In the genomic region with DNA sequence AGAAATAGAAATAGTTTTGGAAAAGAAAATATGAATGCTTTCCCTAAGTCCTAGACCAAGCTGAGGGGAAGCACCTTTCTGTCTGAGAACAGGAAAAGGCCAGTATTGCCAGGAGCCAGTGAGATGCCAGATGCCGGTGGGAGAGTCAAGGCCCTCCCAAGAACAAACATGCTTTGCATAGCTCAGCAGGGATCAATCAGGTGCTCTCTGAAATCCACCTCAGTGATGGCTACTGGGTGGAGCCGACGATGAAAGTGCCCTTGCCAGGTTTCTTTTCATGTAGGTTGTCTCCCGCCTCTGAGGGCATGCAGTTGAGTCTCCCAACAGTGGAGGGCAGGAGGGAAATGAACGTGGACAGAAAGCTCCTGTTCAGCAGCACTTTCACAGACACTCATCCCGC, we compare ENCODE assay signal across 15 cellular contexts. TPM values are rescaled to one million over a fixed set of nuclear protein-coding genes. Genes with fewer than 3 reads are reported as not detected.
DNase-seq lines count a peak whose midpoint lies in the region; ATAC-seq lines count a peak whose summit lies in the region.
"Had no signal": no experiment of that assay in that cellular context is flagged by ENCODE, and none has a peak within 500 bp of the region (broad histone marks: within the 10 kb centered on the region; RNA-seq: fewer than 3 reads in every experiment).

No MANE protein-coding gene starts in this region.

- POLR2A ChIA-PET in activated naive CD8-positive, alpha-beta T cell treated with anti-CD3 and anti-CD28 coated beads, Interleukin-2, amount 10 ng/mL, durations not matched to agents 7 days and 5 days (lab: Charles Lee) = interaction anchor here (0.5 to 0.8 kb wide), 3 partner anchors 11 to 152 kb away, joined by 3 to 4 read pairs (median 3); no protein-coding TSS in a partner anchor

- no peak overlapping the region for H2BK15ac ChIP-seq in mesenchymal stem cell (ENCODE audit: low read depth, poor library complexity, severe bottlenecking)

- H3K79me1 ChIP-seq in mesenchymal stem cell (replicated peaks; ENCODE audit: low read length, poor library complexity, severe bottlenecking) = no peaks in the 10 kb centered on the region

- H3K14ac ChIP-seq in mesenchymal stem cell (ENCODE audit: low read length in 2 of 2) = no peak overlapping the region

- no peak overlapping the region for H4K91ac ChIP-seq in mesenchymal stem cell (ENCODE audit: low read length)

- peak overlapping the region in 5 of 11 experiments; percentile 7 to 62 (median 22); a peak in 3 of 22 replicates for H3K9ac ChIP-seq in BLaER1 treated with 17β-estradiol and CSF1 and Interleukin-3, amounts not matched to agents 10 nM and 100 nM
- peak overlapping the region; percentile 85; the same call in 1 of the 2 replicates for H3K9ac ChIP-seq in GM23248
- peak overlapping the region; percentile 18 for H3K9ac ChIP-seq in mesenchymal stem cell (ENCODE audit: low read length)

- no peak overlapping the region for H3K27ac ChIP-seq in BLaER1 treated with 17β-estradiol and CSF1 and Interleukin-3, amounts not matched to agents 10 nM and 100 nM
- peak overlapping the region; percentile 98 for H3K27ac ChIP-seq in GM23248
- H3K27ac ChIP-seq in mesenchymal stem cell (ENCODE audit: low read length, poor library complexity, severe bottlenecking) = no peak overlapping the region

- no peak for ATAC-seq in activated naive CD8-positive, alpha-beta T cell treated with anti-CD3 and anti-CD28 coated beads, Interleukin-2, amount 10 ng/mL, durations not matched to agents 7 days and 5 days (ENCODE audit: low read depth)
- ATAC-seq in HG02852 (IDR thresholded peaks at IDR 0.05; ENCODE audit: unreplicated experiment) = no peak

- H3K4me2 ChIP-seq in BLaER1 treated with 17β-estradiol and CSF1 and Interleukin-3, amounts not matched to agents 10 nM and 100 nM = peak overlapping the region; percentile 15 to 89 (median 82); a peak in 20 of 22 replicates
- no peak overlapping the region for H3K4me2 ChIP-seq in GM23248 (ENCODE audit: unreplicated experiment)
- no peak overlapping the region for H3K4me2 ChIP-seq in mesenchymal stem cell (ENCODE audit: low read length, poor library complexity, severe bottlenecking)

- DNase-seq in GM23248 (no peak), mesenchymal stem cell (no peak), GDM1 (lab: John Stamatoyannopoulos, UW) (no peak), HAP-1 (ENCODE audit: low spot score in 2 of 2) (no peak), NCI-H1694 treated with DMSO at 0.1 percent for 48 hours (lab: John Stamatoyannopoulos, UW) (no peak)
- no peak for DNase-seq in activated naive CD8-positive, alpha-beta T cell treated with anti-CD3 and anti-CD28 coated beads, Interleukin-2, amount 10 ng/mL, durations not matched to agents 7 days and 5 days
- DNase-seq: activated CD4-positive, alpha-beta T cell treated with anti-CD3 and anti-CD28 coated beads for 48 hours; MV-4-11; naive B cell; uterus had no signal

- peaks cover 44 to 99% (median 82%) of the 10 kb centered on the region in 11 experiments for H3K36me3 ChIP-seq in BLaER1 treated with 17β-estradiol and CSF1 and Interleukin-3, amounts not matched to agents 10 nM and 100 nM
- H3K36me3 ChIP-seq in GM23248 (ENCODE audit: low read depth) (no peaks in the 10 kb centered on the region), mesenchymal stem cell (ENCODE audit: control insufficient read depth in 1 of 2, insufficient read depth in 2 of 2, low read depth in 1 of 2, low read length in 2 of 2) (peaks cover 27 to 70% of the 10 kb centered on the region in 2 experiments), HAP-1 (replicated peaks) (peaks cover 31% of the 10 kb centered on the region)
- H3K36me3 ChIP-seq: uterus had no signal

- no peak overlapping the region for H3K18ac ChIP-seq in mesenchymal stem cell (ENCODE audit: low read depth in 1 of 2, low read length in 2 of 2)

- peaks cover 10% of the 10 kb centered on the region for H3K4me1 Mint-ChIP-seq in activated naive CD8-positive, alpha-beta T cell treated with anti-CD3 and anti-CD28 coated beads, Interleukin-2, amount 10 ng/mL, durations not matched to agents 7 days and 5 days

- peak overlapping the region; percentile 77 for H3K27ac Mint-ChIP-seq in activated naive CD8-positive, alpha-beta T cell treated with anti-CD3 and anti-CD28 coated beads, Interleukin-2, amount 10 ng/mL, durations not matched to agents 7 days and 5 days

- peaks cover 32% of the 10 kb centered on the region for H3K36me3 Mint-ChIP-seq in activated naive CD8-positive, alpha-beta T cell treated with anti-CD3 and anti-CD28 coated beads, Interleukin-2, amount 10 ng/mL, durations not matched to agents 7 days and 5 days

- no peak overlapping the region for H3K4ac ChIP-seq in mesenchymal stem cell (ENCODE audit: low read depth in 1 of 2, low read length in 2 of 2)

- H2BK120ac ChIP-seq in mesenchymal stem cell (ENCODE audit: low read depth, low read length) = no peak overlapping the region

- H4K8ac ChIP-seq in mesenchymal stem cell (ENCODE audit: low read length) = no peak overlapping the region

- H3K23ac ChIP-seq in mesenchymal stem cell (ENCODE audit: low read length in 2 of 2) = no peak overlapping the region

- no peaks in the 10 kb centered on the region for H3K9me3 ChIP-seq in BLaER1 treated with 17β-estradiol and CSF1 and Interleukin-3, amounts not matched to agents 10 nM and 100 nM (replicated peaks in 1 of 11)
- H3K9me3 ChIP-seq in GM23248 (ENCODE audit: low read depth) (no peaks in the 10 kb centered on the region), mesenchymal stem cell (ENCODE audit: control insufficient read depth, low read length) (no peaks in the 10 kb centered on the region), HAP-1 (no peaks in the 10 kb centered on the region)
- H3K9me3 ChIP-seq: ascending aorta, uterus had no signal

- H3K4me1 ChIP-seq in BLaER1 treated with 17β-estradiol and CSF1 and Interleukin-3, amounts not matched to agents 10 nM and 100 nM = peaks cover 37 to 93% (median 87%) of the 10 kb centered on the region in 10 experiments
- H3K4me1 ChIP-seq in GM23248 (ENCODE audit: insufficient read depth) (peaks cover 35% of the 10 kb centered on the region), mesenchymal stem cell (ENCODE audit: control insufficient read depth, insufficient read depth, low read depth, low read length) (peaks cover 10% of the 10 kb centered on the region), HAP-1 (no peaks in the 10 kb centered on the region)
- H3K4me1 ChIP-seq: ascending aorta had no signal

- 84 to 88% methylated on average over 6 of the region's 6 CpGs for WGBS in GM23248 (ENCODE audit: low coverage in 1 of 2, low lambda C conversion rate in 2 of 2, missing lambda C conversion rate in 2 of 2), 2 experiments
- WGBS in mesenchymal stem cell = 83% methylated on average over 6 of the region's 6 CpGs

- H4K20me1 ChIP-seq in BLaER1 treated with 17β-estradiol and CSF1 and Interleukin-3, amounts not matched to agents 10 nM and 100 nM = peaks cover 14 to 92% (median 43%) of the 10 kb centered on the region in 11 experiments; a peak in 17 of 22 replicates
- H4K20me1 ChIP-seq in GM23248 (ENCODE audit: insufficient read depth) = no peaks in the 10 kb centered on the region

- in situ Hi-C loops in GM23248 (cut with MboI) = no loop called here
- in situ Hi-C loops in HAP-1 (cut with MboI; ENCODE audit: low sequenced_read_pairs) = no loop called here

- H3K27me3 ChIP-seq in BLaER1 treated with 17β-estradiol and CSF1 and Interleukin-3, amounts not matched to agents 10 nM and 100 nM = no peaks in the 10 kb centered on the region
- no peaks in the 10 kb centered on the region for H3K27me3 ChIP-seq in GM23248 (replicated peaks; ENCODE audit: insufficient read depth)
- no peaks in the 10 kb centered on the region for H3K27me3 ChIP-seq in mesenchymal stem cell (ENCODE audit: control insufficient read depth in 1 of 2, insufficient read depth in 1 of 2, low read length in 2 of 2)
- no peaks in the 10 kb centered on the region for H3K27me3 ChIP-seq in HAP-1 (ENCODE audit: low read depth)
- H3K27me3 ChIP-seq: ascending aorta, uterus had no signal

- H3K27me3 Mint-ChIP-seq in activated naive CD8-positive, alpha-beta T cell treated with anti-CD3 and anti-CD28 coated beads, Interleukin-2, amount 10 ng/mL, durations not matched to agents 7 days and 5 days = no peaks in the 10 kb centered on the region
- H3K27me3 Mint-ChIP-seq: naive B cell had no signal

- no peak overlapping the region for H2AK5ac ChIP-seq in mesenchymal stem cell (ENCODE audit: low read length, severe bottlenecking)

- no peak overlapping the region for H3K4me3 ChIP-seq in BLaER1 treated with 17β-estradiol and CSF1 and Interleukin-3, amounts not matched to agents 10 nM and 100 nM
- H3K4me3 ChIP-seq in GM23248 = no peak overlapping the region
- no peak overlapping the region for H3K4me3 ChIP-seq in mesenchymal stem cell (ENCODE audit: insufficient read depth in 1 of 2, low read depth in 1 of 2, low read length in 2 of 2)
- no peak overlapping the region for H3K4me3 ChIP-seq in HAP-1
- H3K4me3 ChIP-seq: ascending aorta, uterus had no signal

- H2BK12ac ChIP-seq in mesenchymal stem cell (ENCODE audit: low read length in 2 of 2) = no peak overlapping the region

- no peaks in the 10 kb centered on the region for H3K9me3 Mint-ChIP-seq in activated naive CD8-positive, alpha-beta T cell treated with anti-CD3 and anti-CD28 coated beads, Interleukin-2, amount 10 ng/mL, durations not matched to agents 7 days and 5 days
- H3K9me3 Mint-ChIP-seq: naive B cell had no signal

- H3F3A ChIP-seq in GM23248 (ENCODE audit: insufficient read depth) = peaks cover 22% of the 10 kb centered on the region

- H2AFZ ChIP-seq in GM23248 = no peak overlapping the region
- no peak overlapping the region for H2AFZ ChIP-seq in mesenchymal stem cell (ENCODE audit: low read depth, low read length)

- no peaks in the 10 kb centered on the region for H3K9me2 ChIP-seq in GM23248 (ENCODE audit: insufficient read depth)

- H3K4me3 Mint-ChIP-seq in activated naive CD8-positive, alpha-beta T cell treated with anti-CD3 and anti-CD28 coated beads, Interleukin-2, amount 10 ng/mL, durations not matched to agents 7 days and 5 days = no peak overlapping the region
- H3K4me3 Mint-ChIP-seq: naive B cell had no signal

- H3K79me2 ChIP-seq in GM23248 (ENCODE audit: insufficient read depth) = no peaks in the 10 kb centered on the region

- H2BK5ac ChIP-seq in mesenchymal stem cell (ENCODE audit: low read depth, low read length, poor library complexity, severe bottlenecking) = no peak overlapping the region

RNA-seq across cellular contexts. Expression of a gene that starts 28.3 kb away (rescaled TPM):
- total RNA-seq in GM23248 (2014; rRNA removed; shearing (Covaris generic)) = 1.4 TPM in 1 of 2 replicates, not detected in the other
- not detected in 2 replicates for polyA plus RNA-seq in GM23248 (2016; fragmentation: Nextera tagmentation; extraction: Ambion mirVana)
- total RNA-seq in activated naive CD8-positive, alpha-beta T cell treated with anti-CD3 and anti-CD28 coated beads, Interleukin-2, amount 10 ng/mL, durations not matched to agents 7 days and 5 days = under 1 TPM; 0.14 to 0.28 TPM
- polyA plus RNA-seq in mesenchymal stem cell (2013, experiment 1 of 2) = not detected
- polyA plus RNA-seq in mesenchymal stem cell (2013, experiment 2 of 2) = not detected
- total RNA-seq: endothelial cell of umbilical vein, SK-MEL-5 had no signal

Comparison
In these comparisons a context has a peak if more than half of its experiments do, and no peak if none do; other contexts are left out.
1. H3K4me2 ChIP-seq: peak in BLaER1 treated with 17β-estradiol and CSF1 and Interleukin-3, amounts not matched to agents 10 nM and 100 nM (11 of 11); none in GM23248 (single experiment) and mesenchymal stem cell (single experiment).